ENCODE assay signal across 9 cellular contexts in genomic region chr22:27113211-27114030, GRCh38.
A peak's percentile ranks its signal among the peaks of the same experiment; 100 is the strongest.
DNase-seq lines count a peak whose midpoint lies in the region; ATAC-seq and TF ChIP-seq lines count a peak whose summit lies in the region.
"Had no signal": no experiment of that assay in that cellular context is flagged by ENCODE, and none has a peak within 500 bp of the region (broad histone marks: within the 10 kb centered on the region; RNA-seq: fewer than 3 reads in every experiment).

No MANE protein-coding gene starts in this region.

- 35 to 46% (median 41%) methylated on average over 4 of the region's 4 CpGs for WGBS in psoas muscle, 3 donors

- H3K4me3 ChIP-seq in psoas muscle = no peak overlapping the region
- no peak overlapping the region for H3K4me3 ChIP-seq in CD8-positive, alpha-beta T cell (ENCODE audit: low read depth, low read length)
- H3K4me3 ChIP-seq: cardiac muscle cell had no signal

- H3K9me3 ChIP-seq in psoas muscle = no peaks in the 10 kb centered on the region
- H3K9me3 ChIP-seq in CD8-positive, alpha-beta T cell (ENCODE audit: low read length) = no peaks in the 10 kb centered on the region

- TF ChIP-seq CTCF in foreskin keratinocyte (conservative IDR thresholded peaks at IDR 0.05) (no peak), psoas muscle (IDR thresholded peaks at IDR 0.05) (no peak)
- no peak for TF ChIP-seq CTCF in CD8-positive, alpha-beta T cell (IDR thresholded peaks at IDR 0.05)

- no peak overlapping the region for H3K27ac Mint-ChIP-seq in CD8-positive, alpha-beta T cell

- POLR2A ChIA-PET in CD8-positive, alpha-beta T cell (lab: Charles Lee) = no interaction called here

- no peaks in the 10 kb centered on the region for H3K27me3 ChIP-seq in foreskin keratinocyte
- peaks cover 0 to 30% (median 10%) of the 10 kb centered on the region in 3 donors for H3K27me3 ChIP-seq in psoas muscle (ENCODE audit: insufficient read depth in 3 of 3, low read length in 2 of 3)
- no peaks in the 10 kb centered on the region for H3K27me3 ChIP-seq in CD8-positive, alpha-beta T cell (ENCODE audit: insufficient read depth, low read length)
- H3K27me3 ChIP-seq: cardiac muscle cell had no signal

- no peak overlapping the region for H3K27ac ChIP-seq in foreskin keratinocyte
- no peak overlapping the region for H3K27ac ChIP-seq in psoas muscle
- H3K27ac ChIP-seq in CD8-positive, alpha-beta T cell (ENCODE audit: low read depth, low read length) = no peak overlapping the region
- H3K27ac ChIP-seq: cardiac muscle cell had no signal

- peak; percentile 81 for ATAC-seq in foreskin keratinocyte
- ATAC-seq in psoas muscle = peak; percentile 37 to 73 (median 62)
- no peak for ATAC-seq in CD8-positive, alpha-beta T cell
- no peak for ATAC-seq in HG02798 (IDR thresholded peaks at IDR 0.05; ENCODE audit: poor library complexity, unreplicated experiment)

- no peaks in the 10 kb centered on the region for H3K36me3 ChIP-seq in psoas muscle (ENCODE audit: insufficient read depth in 1 of 2, low read depth in 1 of 2)
- H3K36me3 ChIP-seq in CD8-positive, alpha-beta T cell (ENCODE audit: insufficient read depth, low read length) = no peaks in the 10 kb centered on the region
- H3K36me3 ChIP-seq: cardiac muscle cell had no signal

- CTCF ChIA-PET in CD8-positive, alpha-beta T cell (lab: Charles Lee) = no interaction called here

- no peaks in the 10 kb centered on the region for H3K36me3 Mint-ChIP-seq in CD8-positive, alpha-beta T cell

- H3K4me3 Mint-ChIP-seq in CD8-positive, alpha-beta T cell = no peak overlapping the region

- H3K4me1 ChIP-seq in foreskin keratinocyte (peaks cover 12% of the 10 kb centered on the region), psoas muscle (no peaks in the 10 kb centered on the region)
- H3K4me1 ChIP-seq in CD8-positive, alpha-beta T cell (ENCODE audit: insufficient read depth, low read length) = no peaks in the 10 kb centered on the region

- intact Hi-C loops in psoas muscle (cut with DNase I) = no loop called here
- intact Hi-C loops in CD8-positive, alpha-beta T cell (cut with DNase I, micrococcal nuclease) = no loop called here

- H3K9me3 Mint-ChIP-seq in CD8-positive, alpha-beta T cell = peaks cover 6% of the 10 kb centered on the region

- peak; percentile 91 for DNase-seq in GM03348 (ENCODE audit: low spot score)
- DNase-seq in SIG-M5 treated with dmso at 0.1 percent for 504 hours (lab: John Stamatoyannopoulos, UW; ENCODE audit: unreplicated experiment) = peak; percentile 51
- DNase-seq in foreskin keratinocyte = peak; percentile 83 to 87
- DNase-seq in psoas muscle = peak; percentile 56 to 59
- DNase-seq in CD8-positive, alpha-beta T cell = no peak
- DNase-seq in NCI-H2196 treated with DMSO at 0.1 percent for 48 hours (lab: John Stamatoyannopoulos, UW; ENCODE audit: unreplicated experiment) = no peak
- no peak for DNase-seq in stimulated activated naive CD4-positive, alpha-beta T cell (lab: John Stamatoyannopoulos, UW)

- no peaks in the 10 kb centered on the region for H3K4me1 Mint-ChIP-seq in CD8-positive, alpha-beta T cell (ENCODE audit: low read depth)

- peaks cover 12% of the 10 kb centered on the region for H3K27me3 Mint-ChIP-seq in CD8-positive, alpha-beta T cell (ENCODE audit: low read depth)

Comparison
In these comparisons a context has a peak if more than half of its experiments do, and no peak if none do; other contexts are left out.
1. DNase-seq: peak in GM03348 (single experiment), SIG-M5 treated with dmso at 0.1 percent for 504 hours (single experiment), foreskin keratinocyte (2 of 2) and psoas muscle (2 of 2); none in CD8-positive, alpha-beta T cell (0 of 7), NCI-H2196 treated with DMSO at 0.1 percent for 48 hours (single experiment) and stimulated activated naive CD4-positive, alpha-beta T cell (0 of 6).
2. ATAC-seq: peak in foreskin keratinocyte (single experiment) and psoas muscle (4 of 4); none in CD8-positive, alpha-beta T cell (single experiment) and HG02798 (single experiment).